Comparison of ENCODE assay signal across 1 cellular context in genomic region chr15:79099692-79100091, GRCh38.
TF ChIP-seq lines count a peak whose summit lies in the region.

No MANE protein-coding gene starts in this region.

TF ChIP-seq in HepG2, 621 proteins besides CTCF, POLR2A, EP300 and RAD21 (continued from another document):
- TF ChIP-seq, protein P1, sequence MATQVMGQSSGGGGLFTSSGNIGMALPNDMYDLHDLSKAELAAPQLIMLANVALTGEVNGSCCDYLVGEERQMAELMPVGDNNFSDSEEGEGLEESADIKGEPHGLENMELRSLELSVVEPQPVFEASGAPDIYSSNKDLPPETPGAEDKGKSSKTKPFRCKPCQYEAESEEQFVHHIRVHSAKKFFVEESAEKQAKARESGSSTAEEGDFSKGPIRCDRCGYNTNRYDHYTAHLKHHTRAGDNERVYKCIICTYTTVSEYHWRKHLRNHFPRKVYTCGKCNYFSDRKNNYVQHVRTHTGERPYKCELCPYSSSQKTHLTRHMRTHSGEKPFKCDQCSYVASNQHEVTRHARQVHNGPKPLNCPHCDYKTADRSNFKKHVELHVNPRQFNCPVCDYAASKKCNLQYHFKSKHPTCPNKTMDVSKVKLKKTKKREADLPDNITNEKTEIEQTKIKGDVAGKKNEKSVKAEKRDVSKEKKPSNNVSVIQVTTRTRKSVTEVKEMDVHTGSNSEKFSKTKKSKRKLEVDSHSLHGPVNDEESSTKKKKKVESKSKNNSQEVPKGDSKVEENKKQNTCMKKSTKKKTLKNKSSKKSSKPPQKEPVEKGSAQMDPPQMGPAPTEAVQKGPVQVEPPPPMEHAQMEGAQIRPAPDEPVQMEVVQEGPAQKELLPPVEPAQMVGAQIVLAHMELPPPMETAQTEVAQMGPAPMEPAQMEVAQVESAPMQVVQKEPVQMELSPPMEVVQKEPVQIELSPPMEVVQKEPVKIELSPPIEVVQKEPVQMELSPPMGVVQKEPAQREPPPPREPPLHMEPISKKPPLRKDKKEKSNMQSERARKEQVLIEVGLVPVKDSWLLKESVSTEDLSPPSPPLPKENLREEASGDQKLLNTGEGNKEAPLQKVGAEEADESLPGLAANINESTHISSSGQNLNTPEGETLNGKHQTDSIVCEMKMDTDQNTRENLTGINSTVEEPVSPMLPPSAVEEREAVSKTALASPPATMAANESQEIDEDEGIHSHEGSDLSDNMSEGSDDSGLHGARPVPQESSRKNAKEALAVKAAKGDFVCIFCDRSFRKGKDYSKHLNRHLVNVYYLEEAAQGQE (IDR thresholded peaks at IDR 0.05; ENCODE audit: borderline replicate concordance in 1 of 2, low read depth in 1 of 2, low read length in 2 of 2): peak; percentile 39 to 89
- TF ChIP-seq IKZF5 (CRISPR knock-in tag; IDR thresholded peaks at IDR 0.05): no peak
